In the genomic region with DNA sequence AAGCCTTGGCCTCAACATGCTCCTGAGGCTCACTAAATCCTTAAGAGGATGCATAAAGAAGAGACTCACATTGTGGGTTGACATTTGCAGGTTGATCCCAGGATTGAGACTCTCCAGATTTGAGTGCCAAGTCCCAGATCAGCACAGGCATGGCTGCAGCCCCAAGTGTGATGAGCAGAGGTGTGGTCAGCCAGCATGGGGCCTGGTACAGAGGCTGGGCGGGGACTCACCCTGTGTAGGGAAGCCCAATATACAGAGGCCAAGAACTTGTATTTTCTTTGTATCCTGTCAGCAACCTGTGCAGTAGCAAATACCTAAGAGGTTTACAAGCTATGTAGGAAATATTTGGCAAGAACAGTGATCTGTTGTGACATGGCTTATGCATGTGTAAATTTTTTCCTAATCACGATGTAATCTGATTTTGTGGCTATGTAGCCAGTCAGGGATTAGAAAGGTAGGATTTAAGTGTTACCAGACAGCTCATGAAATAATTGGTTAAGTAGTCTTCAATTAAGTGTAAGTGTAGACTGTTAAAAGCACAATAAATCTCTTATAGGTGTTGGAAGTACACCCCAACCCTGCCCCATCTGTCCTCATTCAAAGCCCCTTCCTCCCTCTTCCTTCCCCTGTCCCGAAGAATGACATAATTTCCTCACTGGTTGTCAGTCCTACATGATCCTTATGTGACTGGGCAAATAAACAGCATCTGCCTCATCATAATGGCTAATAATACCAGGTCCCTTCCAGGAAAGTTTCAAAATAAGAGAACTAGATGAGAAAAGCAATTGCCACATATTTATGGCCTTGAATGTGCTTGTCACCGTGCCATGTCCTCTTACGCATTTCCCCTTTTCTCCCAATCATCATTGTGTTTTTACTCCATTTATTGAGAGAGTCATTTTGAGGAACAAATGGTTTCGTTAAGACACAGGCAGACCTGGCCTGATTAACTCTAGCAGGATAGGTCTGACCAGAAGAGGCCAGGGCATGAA, we compare ENCODE assay signal across 2 cellular contexts.
TF ChIP-seq lines count a peak whose summit lies in the region.

No MANE protein-coding gene starts in this region.

TF ChIP-seq in liver, 16 proteins besides CTCF, POLR2A, EP300 and RAD21 (continued from another document):
- TF ChIP-seq GABPA (IDR thresholded peaks at IDR 0.05 in 1 of 2, conservative IDR thresholded peaks at IDR 0.05 in 1 of 2) (no peak), HNF4G (IDR thresholded peaks at IDR 0.05) (no peak)
- TF ChIP-seq, protein P1, sequence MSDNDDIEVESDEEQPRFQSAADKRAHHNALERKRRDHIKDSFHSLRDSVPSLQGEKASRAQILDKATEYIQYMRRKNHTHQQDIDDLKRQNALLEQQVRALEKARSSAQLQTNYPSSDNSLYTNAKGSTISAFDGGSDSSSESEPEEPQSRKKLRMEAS (IDR thresholded peaks at IDR 0.05) = peak; percentile 53

TF ChIP-seq in HepG2, 621 proteins besides CTCF, POLR2A, EP300 and RAD21:
- TF ChIP-seq, protein P2, sequence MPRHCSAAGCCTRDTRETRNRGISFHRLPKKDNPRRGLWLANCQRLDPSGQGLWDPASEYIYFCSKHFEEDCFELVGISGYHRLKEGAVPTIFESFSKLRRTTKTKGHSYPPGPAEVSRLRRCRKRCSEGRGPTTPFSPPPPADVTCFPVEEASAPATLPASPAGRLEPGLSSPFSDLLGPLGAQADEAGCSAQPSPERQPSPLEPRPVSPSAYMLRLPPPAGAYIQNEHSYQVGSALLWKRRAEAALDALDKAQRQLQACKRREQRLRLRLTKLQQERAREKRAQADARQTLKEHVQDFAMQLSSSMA (CRISPR knock-in tag; IDR thresholded peaks at IDR 0.05) = no peak
- TF ChIP-seq ZNF124 (CRISPR knock-in tag; IDR thresholded peaks at IDR 0.05) = no peak
- no peak for TF ChIP-seq ZFP62 (CRISPR knock-in tag; IDR thresholded peaks at IDR 0.05)
- no peak for TF ChIP-seq ZNF772 (CRISPR knock-in tag; IDR thresholded peaks at IDR 0.05)
- TF ChIP-seq ZNF615 (CRISPR knock-in tag; IDR thresholded peaks at IDR 0.05; ENCODE audit: borderline replicate concordance) = no peak
- TF ChIP-seq HDAC6 (IDR thresholded peaks at IDR 0.05; ENCODE audit: low read depth, low read length) = no peak
- TF ChIP-seq, protein P3, sequence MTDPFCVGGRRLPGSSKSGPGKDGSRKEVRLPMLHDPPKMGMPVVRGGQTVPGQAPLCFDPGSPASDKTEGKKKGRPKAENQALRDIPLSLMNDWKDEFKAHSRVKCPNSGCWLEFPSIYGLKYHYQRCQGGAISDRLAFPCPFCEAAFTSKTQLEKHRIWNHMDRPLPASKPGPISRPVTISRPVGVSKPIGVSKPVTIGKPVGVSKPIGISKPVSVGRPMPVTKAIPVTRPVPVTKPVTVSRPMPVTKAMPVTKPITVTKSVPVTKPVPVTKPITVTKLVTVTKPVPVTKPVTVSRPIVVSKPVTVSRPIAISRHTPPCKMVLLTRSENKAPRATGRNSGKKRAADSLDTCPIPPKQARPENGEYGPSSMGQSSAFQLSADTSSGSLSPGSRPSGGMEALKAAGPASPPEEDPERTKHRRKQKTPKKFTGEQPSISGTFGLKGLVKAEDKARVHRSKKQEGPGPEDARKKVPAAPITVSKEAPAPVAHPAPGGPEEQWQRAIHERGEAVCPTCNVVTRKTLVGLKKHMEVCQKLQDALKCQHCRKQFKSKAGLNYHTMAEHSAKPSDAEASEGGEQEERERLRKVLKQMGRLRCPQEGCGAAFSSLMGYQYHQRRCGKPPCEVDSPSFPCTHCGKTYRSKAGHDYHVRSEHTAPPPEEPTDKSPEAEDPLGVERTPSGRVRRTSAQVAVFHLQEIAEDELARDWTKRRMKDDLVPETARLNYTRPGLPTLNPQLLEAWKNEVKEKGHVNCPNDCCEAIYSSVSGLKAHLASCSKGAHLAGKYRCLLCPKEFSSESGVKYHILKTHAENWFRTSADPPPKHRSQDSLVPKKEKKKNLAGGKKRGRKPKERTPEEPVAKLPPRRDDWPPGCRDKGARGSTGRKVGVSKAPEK (CRISPR knock-in tag; IDR thresholded peaks at IDR 0.05; ENCODE audit: borderline replicate concordance) = no peak
- no peak for TF ChIP-seq SMAD1 (CRISPR knock-in tag; IDR thresholded peaks at IDR 0.05; ENCODE audit: borderline replicate concordance, low read depth)
- TF ChIP-seq, protein P4, sequence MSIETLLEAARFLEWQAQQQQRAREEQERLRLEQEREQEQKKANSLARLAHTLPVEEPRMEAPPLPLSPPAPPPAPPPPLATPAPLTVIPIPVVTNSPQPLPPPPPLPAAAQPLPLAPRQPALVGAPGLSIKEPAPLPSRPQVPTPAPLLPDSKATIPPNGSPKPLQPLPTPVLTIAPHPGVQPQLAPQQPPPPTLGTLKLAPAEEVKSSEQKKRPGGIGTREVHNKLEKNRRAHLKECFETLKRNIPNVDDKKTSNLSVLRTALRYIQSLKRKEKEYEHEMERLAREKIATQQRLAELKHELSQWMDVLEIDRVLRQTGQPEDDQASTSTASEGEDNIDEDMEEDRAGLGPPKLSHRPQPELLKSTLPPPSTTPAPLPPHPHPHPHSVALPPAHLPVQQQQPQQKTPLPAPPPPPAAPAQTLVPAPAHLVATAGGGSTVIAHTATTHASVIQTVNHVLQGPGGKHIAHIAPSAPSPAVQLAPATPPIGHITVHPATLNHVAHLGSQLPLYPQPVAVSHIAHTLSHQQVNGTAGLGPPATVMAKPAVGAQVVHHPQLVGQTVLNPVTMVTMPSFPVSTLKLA (IDR thresholded peaks at IDR 0.05) = no peak
- TF ChIP-seq HOXA7 (CRISPR knock-in tag; IDR thresholded peaks at IDR 0.05) = no peak
